8 cellular contexts compared by ENCODE assay signal in the genomic region with DNA sequence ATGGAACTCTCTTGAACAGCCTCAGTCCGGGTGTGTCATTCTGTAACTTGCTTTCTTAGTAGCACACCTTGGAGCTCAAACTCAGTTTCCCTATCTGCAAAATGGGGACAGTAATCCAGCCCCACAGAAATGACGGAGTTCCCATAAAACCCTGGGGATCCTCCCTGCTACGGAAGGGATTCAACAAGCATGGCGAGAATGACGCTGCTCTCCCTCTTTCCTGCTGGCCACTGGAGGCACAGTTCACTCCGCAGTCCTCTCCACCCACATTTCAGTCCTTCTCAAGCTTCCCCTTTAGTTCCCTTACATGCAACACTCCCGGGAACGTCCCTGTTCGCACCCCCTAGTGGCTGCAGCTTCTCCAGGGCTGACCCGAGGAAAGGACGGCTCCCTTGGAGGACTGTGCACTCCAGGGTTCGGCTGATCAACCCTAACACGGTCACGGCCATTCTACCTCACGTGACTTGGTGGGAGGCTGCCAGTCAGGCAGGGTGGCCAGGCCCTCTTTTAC. TPM values are rescaled to one million over a fixed set of nuclear protein-coding genes. Genes with fewer than 3 reads are reported as not detected.
DNase-seq lines count a peak whose midpoint lies in the region; ATAC-seq and TF ChIP-seq lines count a peak whose summit lies in the region.

No MANE protein-coding gene starts in this region.

- no peak overlapping the region for H3K4me3 ChIP-seq in smooth muscle cell

- peak; percentile 36 for TF ChIP-seq CTCF in smooth muscle cell (IDR thresholded peaks at IDR 0.05; ENCODE audit: borderline replicate concordance, insufficient read depth, poor library complexity, severe bottlenecking)

- H3K9me3 Mint-ChIP-seq in stimulated activated naive CD8-positive, alpha-beta T cell treated with anti-CD3 and anti-CD28 coated beads, Interleukin-15, Interleukin-2, amounts not matched to agents 100 ng/mL and 50 ng/mL, for 24 hours = no peaks in the 10 kb centered on the region
- H3K9me3 Mint-ChIP-seq in activated naive CD4-positive, alpha-beta T cell treated with anti-CD3 and anti-CD28 coated beads, Interleukin-2, amount 50 U/mL, for 72 hours = no peaks in the 10 kb centered on the region

- no peak overlapping the region for H2AFZ ChIP-seq in smooth muscle cell (ENCODE audit: low read depth)

- H3K9ac ChIP-seq in smooth muscle cell (ENCODE audit: low read depth) = no peak overlapping the region

- no peak for ATAC-seq in stimulated activated naive CD8-positive, alpha-beta T cell treated with anti-CD3 and anti-CD28 coated beads, Interleukin-15, Interleukin-2, amounts not matched to agents 100 U/mL and 50 U/mL, for 24 hours
- no peak for ATAC-seq in activated naive CD4-positive, alpha-beta T cell treated with anti-CD3 and anti-CD28 coated beads, Interleukin-2, amount 50 U/mL, for 72 hours
- ATAC-seq in GM21528 (IDR thresholded peaks at IDR 0.05; ENCODE audit: low FRiP score, unreplicated experiment) (no peak), HG02588 (IDR thresholded peaks at IDR 0.05; ENCODE audit: unreplicated experiment) (no peak)

- H3K27ac Mint-ChIP-seq in stimulated activated naive CD8-positive, alpha-beta T cell treated with anti-CD3 and anti-CD28 coated beads, Interleukin-15, Interleukin-2, amounts not matched to agents 100 ng/mL and 50 ng/mL, for 24 hours = peak overlapping the region; percentile 80
- peak overlapping the region; percentile 84 to 86 for H3K27ac Mint-ChIP-seq in activated naive CD4-positive, alpha-beta T cell treated with anti-CD3 and anti-CD28 coated beads, Interleukin-2, amount 50 U/mL, for 72 hours

- no peak overlapping the region for H3K27ac ChIP-seq in smooth muscle cell (ENCODE audit: low read depth)

- WGBS in smooth muscle cell (ENCODE audit: low lambda C conversion rate) = 39% methylated on average over 15 of the region's 15 CpGs

- peaks cover 4% of the 10 kb centered on the region for H3K4me1 ChIP-seq in smooth muscle cell (ENCODE audit: low read depth)

- peaks cover 6% of the 10 kb centered on the region for H3F3A ChIP-seq in smooth muscle cell (ENCODE audit: low read depth)

- H3K4me1 Mint-ChIP-seq in stimulated activated naive CD8-positive, alpha-beta T cell treated with anti-CD3 and anti-CD28 coated beads, Interleukin-15, Interleukin-2, amounts not matched to agents 100 ng/mL and 50 ng/mL, for 24 hours (ENCODE audit: low read depth) = peaks cover 69% of the 10 kb centered on the region

- peaks cover 71% of the 10 kb centered on the region for H3K36me3 Mint-ChIP-seq in stimulated activated naive CD8-positive, alpha-beta T cell treated with anti-CD3 and anti-CD28 coated beads, Interleukin-15, Interleukin-2, amounts not matched to agents 100 ng/mL and 50 ng/mL, for 24 hours (ENCODE audit: low read depth)
- peaks cover 18 to 33% of the 10 kb centered on the region in 2 donors for H3K36me3 Mint-ChIP-seq in activated naive CD4-positive, alpha-beta T cell treated with anti-CD3 and anti-CD28 coated beads, Interleukin-2, amount 50 U/mL, for 72 hours

- H4K20me1 ChIP-seq in smooth muscle cell (ENCODE audit: low read depth) = peaks cover 54% of the 10 kb centered on the region

- no peaks in the 10 kb centered on the region for H3K27me3 ChIP-seq in smooth muscle cell (ENCODE audit: low read depth)

- H3K9me3 ChIP-seq in smooth muscle cell (replicated peaks; ENCODE audit: low read depth) = no peaks in the 10 kb centered on the region

- no peaks in the 10 kb centered on the region for H3K27me3 Mint-ChIP-seq in stimulated activated naive CD8-positive, alpha-beta T cell treated with anti-CD3 and anti-CD28 coated beads, Interleukin-15, Interleukin-2, amounts not matched to agents 100 ng/mL and 50 ng/mL, for 24 hours

- DNase-seq in stimulated activated naive CD8-positive, alpha-beta T cell treated with anti-CD3 and anti-CD28 coated beads, Interleukin-15, Interleukin-2, amounts not matched to agents 100 U/mL and 50 U/mL, for 24 hours = no peak
- no peak for DNase-seq in activated naive CD4-positive, alpha-beta T cell treated with anti-CD3 and anti-CD28 coated beads, Interleukin-2, amount 50 U/mL, for 72 hours (ENCODE audit: low spot score in 2 of 2)
- DNase-seq in hepatic stellate cell (ENCODE audit: low spot score) (peak; percentile 90), smooth muscle cell (lab: John Stamatoyannopoulos, UW; ENCODE audit: unreplicated experiment) (no peak), NCI-H345 (lab: John Stamatoyannopoulos, UW) (no peak)

- peak overlapping the region; percentile 47 for H3K4me3 Mint-ChIP-seq in stimulated activated naive CD8-positive, alpha-beta T cell treated with anti-CD3 and anti-CD28 coated beads, Interleukin-15, Interleukin-2, amounts not matched to agents 100 ng/mL and 50 ng/mL, for 24 hours

- no peaks in the 10 kb centered on the region for H3K79me2 ChIP-seq in smooth muscle cell (ENCODE audit: low read depth)

- no peak overlapping the region for H3K4me2 ChIP-seq in smooth muscle cell

- H3K36me3 ChIP-seq in smooth muscle cell (ENCODE audit: low read depth) = no peaks in the 10 kb centered on the region

RNA-seq across cellular contexts. Expression of gene RUNX3, which starts 20.6 kb away (rescaled TPM):
- 100 to 1,000 TPM; 119 to 136 TPM for total RNA-seq in activated naive CD4-positive, alpha-beta T cell treated with anti-CD3 and anti-CD28 coated beads, Interleukin-2, amount 50 U/mL, for 72 hours
- total RNA-seq in smooth muscle cell = 2.3 and 4.5 TPM in 2 replicates
- polyA plus RNA-seq in smooth muscle cell = 6.5 and 8.2 TPM in 2 replicates

Comparison
In these comparisons a context has a peak if more than half of its experiments do, and no peak if none do; other contexts are left out.
1. RNA of gene RUNX3, which starts 20.6 kb away (total RNA-seq): 119 to 136 TPM in activated naive CD4-positive, alpha-beta T cell treated with anti-CD3 and anti-CD28 coated beads, Interleukin-2, amount 50 U/mL, for 72 hours; 2.3 to 4.5 TPM in smooth muscle cell; every median in the first group is over 10 times any median in the second.